In the genomic region with DNA sequence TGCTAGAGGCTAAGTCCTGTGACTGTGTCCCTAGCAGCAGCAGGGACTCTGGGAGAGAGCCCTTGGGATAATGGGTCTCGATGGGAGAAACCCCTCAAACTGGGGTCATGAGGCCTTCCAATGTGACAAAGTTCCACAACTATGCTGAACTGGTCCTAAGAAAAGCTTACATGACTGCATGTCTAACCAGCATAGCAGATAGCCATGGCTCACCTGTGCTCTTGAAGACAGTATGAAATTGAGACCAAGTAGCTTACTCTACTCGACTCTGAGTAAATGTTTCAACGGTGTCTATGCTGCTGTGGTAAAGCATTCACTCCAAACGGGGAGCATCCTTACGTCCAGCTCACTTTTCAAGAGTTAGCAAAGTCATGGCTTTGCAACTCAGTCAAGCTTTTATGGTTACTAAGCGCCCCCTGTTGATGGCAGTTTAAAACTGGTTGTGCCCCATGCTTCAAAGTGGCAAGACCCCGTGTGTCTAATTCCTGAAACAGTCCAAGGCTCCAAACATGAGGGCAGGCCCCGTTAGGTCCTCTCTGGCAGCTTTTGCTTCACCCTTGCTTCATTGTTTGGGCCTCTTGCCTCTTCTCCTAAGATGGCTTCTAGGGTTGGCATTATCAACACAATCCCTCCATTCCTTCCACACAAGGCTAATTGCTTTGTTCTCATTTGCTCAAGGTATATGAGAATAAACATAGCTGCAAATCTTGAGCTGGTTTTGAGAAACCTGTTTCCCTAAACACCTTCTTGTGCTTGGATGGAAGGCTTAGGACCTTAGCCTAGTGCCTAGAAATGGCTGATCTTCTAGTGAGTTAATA, we compare ENCODE assay signal across 8 cellular contexts. TPM values are rescaled to one million over a fixed set of nuclear protein-coding genes. Genes with fewer than 3 reads are reported as not detected.
DNase-seq lines count a peak whose midpoint lies in the region; ATAC-seq and TF ChIP-seq lines count a peak whose summit lies in the region.

No MANE protein-coding gene starts in this region.

- H3K36me3 ChIP-seq in PC-9 (ENCODE audit: low read depth) (no peaks in the 10 kb centered on the region), thyroid gland (no peaks in the 10 kb centered on the region)

- CTCF ChIA-PET in PC-9 (lab: Charles Lee) = interaction anchor here (0.6 to 1.5 kb wide), 4 partner anchors 14 to 460 kb away, joined by 3 to 5 read pairs (median 4); no protein-coding TSS in a partner anchor

- 21 to 23% methylated on average over 8 of the region's 8 CpGs for WGBS in thyroid gland, 2 donors

- H3K4me2 ChIP-seq in PC-9 = peak overlapping the region; percentile 52; the same call in 1 of the 2 replicates

- peaks cover 23% of the 10 kb centered on the region for H3K4me1 ChIP-seq in PC-9 (replicated peaks; ENCODE audit: insufficient read depth)
- H3K4me1 ChIP-seq in thyroid gland = no peaks in the 10 kb centered on the region

- BruUV-seq in PC-9 (replicated peaks; lab: Mats Ljungman, UMichigan) = no TSS peak

- DNase-seq in AG10803 (ENCODE audit: low read depth) (peak; percentile 83), PC-9 (peak; percentile 29 to 37), fibroblast of the conjunctiva (ENCODE audit: low read depth) (peak; percentile 68), nucleus accumbens (lab: John Stamatoyannopoulos, UW) (peak in 50 of 56 donors; percentile 0 to 79 (median 30)), thyroid gland (peak; percentile 58 to 65)
- peak; percentile 20 to 27 for DNase-seq in activated T-helper 1 cell treated with anti-CD3 and anti-CD28 coated beads, Interleukin-2, amount 50 U/mL, for 16 hours (ENCODE audit: low read depth in 1 of 2, low spot score in 1 of 2)

- POLR2A ChIA-PET in PC-9 (lab: Charles Lee; ENCODE audit: unreplicated experiment) = no interaction called here

- peak; percentile 75 for ATAC-seq in GM18867 (IDR thresholded peaks at IDR 0.05; ENCODE audit: unreplicated experiment)
- ATAC-seq in HG03571 (IDR thresholded peaks at IDR 0.05; ENCODE audit: unreplicated experiment) = peak; percentile 83

- H3K27ac ChIP-seq in PC-9 (peak overlapping the region; percentile 68), thyroid gland (no peak overlapping the region)

- intact Hi-C loops in PC-9 (cut with micrococcal nuclease; ENCODE audit: unreplicated experiment) = no loop called here
- intact Hi-C loops in thyroid gland (cut with DNase I) = loop anchor here (5.0 to 10.0 kb wide), 2 partner anchors 109 to 691 kb away; no protein-coding TSS in a partner anchor

- H3K4me3 ChIP-seq in AG10803 (ENCODE audit: low read length) = no peak overlapping the region
- H3K4me3 ChIP-seq in PC-9 = no peak overlapping the region
- H3K4me3 ChIP-seq in thyroid gland (replicated peaks in 1 of 3) = no peak overlapping the region

- no peaks in the 10 kb centered on the region for H4K20me1 ChIP-seq in PC-9 (ENCODE audit: insufficient read depth)

- H3K27me3 ChIP-seq in PC-9 (ENCODE audit: insufficient read depth, low read depth) (no peaks in the 10 kb centered on the region), thyroid gland (no peaks in the 10 kb centered on the region)

- no peaks in the 10 kb centered on the region for H3K9me2 ChIP-seq in PC-9 (ENCODE audit: insufficient read depth)

- H3K79me2 ChIP-seq in PC-9 (ENCODE audit: low read depth) = no peaks in the 10 kb centered on the region

- H2AFZ ChIP-seq in PC-9 = no peak overlapping the region

- peak; percentile 89 for TF ChIP-seq CTCF in AG10803 (conservative IDR thresholded peaks at IDR 0.05; ENCODE audit: low read length)
- TF ChIP-seq CTCF in PC-9 (conservative IDR thresholded peaks at IDR 0.05) = peak; percentile 52
- TF ChIP-seq CTCF in thyroid gland (IDR thresholded peaks at IDR 0.05) = peak; percentile 37 to 84 (median 71)

- peaks cover 15% of the 10 kb centered on the region; the same call in 1 of the 2 replicates for H3F3A ChIP-seq in PC-9 (ENCODE audit: insufficient read depth, low read depth)

- H3K9me3 ChIP-seq in PC-9 (ENCODE audit: insufficient read depth, low read depth) (no peaks in the 10 kb centered on the region), thyroid gland (no peaks in the 10 kb centered on the region)

- no peak for TF ChIP-seq POLR2A in thyroid gland (IDR thresholded peaks at IDR 0.05)

RNA-seq across cellular contexts. Expression of gene CCNG2, which starts 46.6 kb away (rescaled TPM):
- total RNA-seq in PC-9 (2021) (44.2 and 58.1 TPM in 2 replicates), thyroid gland (10 to 100 TPM; 24.7 to 41.8 (median 29.2) TPM)

Comparison
In these comparisons a context has a peak if more than half of its experiments do, and no peak if none do; other contexts are left out.
1. DNase-seq: peak in every context shown above with its lines; median percentile 83 in AG10803; 68 in fibroblast of the conjunctiva; 62 in thyroid gland; 33 in PC-9; 30 in nucleus accumbens; 24 in activated T-helper 1 cell treated with anti-CD3 and anti-CD28 coated beads, Interleukin-2, amount 50 U/mL, for 16 hours.